Comparison of ENCODE assay signal across 15 cellular contexts in the genomic region with DNA sequence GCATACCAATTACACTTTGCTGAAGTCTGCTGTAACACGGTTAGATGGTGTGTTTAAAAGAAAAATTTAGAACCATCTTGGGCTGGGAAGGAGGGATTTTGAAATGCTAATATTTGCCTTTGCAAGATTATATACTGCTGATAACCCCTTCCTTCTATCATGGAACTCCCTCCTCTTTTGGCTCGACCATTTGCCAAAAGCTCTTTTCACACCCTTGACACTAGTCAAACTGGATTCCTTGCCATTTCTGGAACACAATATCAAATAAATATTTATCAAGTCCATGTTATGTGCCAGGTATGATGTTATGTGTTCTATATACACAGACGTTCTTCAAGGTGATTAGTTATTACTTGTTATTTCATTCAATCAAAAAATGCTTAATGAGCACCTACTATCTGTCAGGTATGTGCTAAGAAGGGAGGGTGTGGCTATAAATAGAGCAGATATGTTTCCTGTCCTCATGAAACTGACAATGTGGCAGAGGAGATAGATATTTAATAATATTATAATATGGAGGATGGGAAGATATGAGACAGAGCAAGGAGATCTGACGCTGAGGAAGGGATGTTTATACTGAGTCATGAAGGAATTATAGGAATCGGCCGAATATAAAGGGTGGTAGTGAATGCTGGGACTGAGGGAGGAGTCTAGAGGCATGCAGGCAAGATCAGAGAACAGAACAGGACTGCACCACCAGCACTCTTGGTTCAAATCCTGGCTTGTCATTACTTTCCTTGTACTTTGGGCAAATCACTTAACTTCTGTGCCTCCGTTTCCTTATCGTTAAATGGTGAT. TPM values are rescaled to one million over a fixed set of nuclear protein-coding genes. Genes with fewer than 3 reads are reported as not detected.
DNase-seq lines count a peak whose midpoint lies in the region; ATAC-seq, FAIRE-seq and TF ChIP-seq lines count a peak whose summit lies in the region.
"Had no signal": no experiment of that assay in that cellular context is flagged by ENCODE, and none has a peak within 500 bp of the region (broad histone marks: within the 10 kb centered on the region; RNA-seq: fewer than 3 reads in every experiment).

No MANE protein-coding gene starts in this region.

- intact Hi-C loops in pancreas (cut with DNase I): no loop called here

- H3K36me3 ChIP-seq in GM23248 (ENCODE audit: low read depth) (no peaks in the 10 kb centered on the region), pancreas (no peaks in the 10 kb centered on the region)

- ATAC-seq in esophagus mucosa: peak; percentile 61
- ATAC-seq in pancreas: peak; percentile 66 to 81 (median 74)
- no peak for ATAC-seq in HG03139 (IDR thresholded peaks at IDR 0.05; ENCODE audit: unreplicated experiment)

- no peaks in the 10 kb centered on the region for H4K20me1 ChIP-seq in GM23248 (ENCODE audit: insufficient read depth)

- H3K27me3 ChIP-seq in GM23248 (replicated peaks; ENCODE audit: insufficient read depth) (0 out of 2 replicates have a peak, but pooled peaks cover 5% of the 10 kb centered on the region), pancreas (no peaks in the 10 kb centered on the region)

- no peaks in the 10 kb centered on the region for H3K9me3 ChIP-seq in GM23248 (ENCODE audit: low read depth)
- H3K9me3 ChIP-seq in pancreas: no peaks in the 10 kb centered on the region

- H3K4me3 ChIP-seq in GM23248 (no peak overlapping the region), pancreas (no peak overlapping the region)

- in situ Hi-C loops in GM23248 (cut with MboI): no loop called here

- WGBS in GM23248 (ENCODE audit: low coverage in 1 of 2, low lambda C conversion rate in 2 of 2, missing lambda C conversion rate in 2 of 2), 2 experiments: 63 to 65% methylated on average over 8 of the region's 8 CpGs
- WGBS in pancreas, 2 donors: 25 to 26% methylated on average over 8 of the region's 8 CpGs

- H3K27ac ChIP-seq in GM23248: no peak overlapping the region
- peak overlapping the region in 2 of 4 donors; percentile 74 to 75 for H3K27ac ChIP-seq in pancreas

- no peaks in the 10 kb centered on the region for H3K79me2 ChIP-seq in GM23248 (ENCODE audit: insufficient read depth)

- peaks cover 4% of the 10 kb centered on the region; the same call in 1 of the 2 replicates for H3K4me1 ChIP-seq in GM23248 (ENCODE audit: insufficient read depth)
- H3K4me1 ChIP-seq in pancreas: peaks cover 26 to 57% (median 50%) of the 10 kb centered on the region in 3 donors

- no peak overlapping the region for H3K9ac ChIP-seq in GM23248

- peak overlapping the region; percentile 41; the same call in 1 of the 2 replicates for H2AFZ ChIP-seq in GM23248

- no peak overlapping the region for H3K4me2 ChIP-seq in GM23248 (ENCODE audit: unreplicated experiment)

- no peak for TF ChIP-seq CTCF in pancreas (IDR thresholded peaks at IDR 0.05)

- no peaks in the 10 kb centered on the region for H3F3A ChIP-seq in GM23248 (ENCODE audit: insufficient read depth)

- FAIRE-seq in pancreas (lab: Jason Lieb, UNC): no peak
- FAIRE-seq: HTR-8/SVneo had no signal

- H3K9me2 ChIP-seq in GM23248 (ENCODE audit: insufficient read depth): no peaks in the 10 kb centered on the region

- no peak for DNase-seq in GM23248
- DNase-seq in NCI-H2029 treated with DMSO at 0.1 percent for 48 hours (lab: John Stamatoyannopoulos, UW): peak; percentile 81
- DNase-seq in pancreas: peak in 3 of 6 donors; percentile 43 to 73 (median 64)
- DNase-seq in HT-29 (ENCODE audit: low spot score): no peak
- DNase-seq in HK-2 (ENCODE audit: unreplicated experiment): no peak
- DNase-seq: CD8-positive, alpha-beta memory T cell; NCI-H1092; NCI-H510A treated with DMSO at 0.1 percent for 48 hours; SHP77 treated with DMSO at 0.1 percent for 48 hours had no signal

RNA-seq across cellular contexts. Expression of gene XPR1, which starts 16.1 kb away (rescaled TPM):
- 11.9 and 15.6 TPM in 2 replicates for total RNA-seq in GM23248 (2014; rRNA removed; shearing (Covaris generic))
- 4.9 and 5.4 TPM in 2 replicates for polyA plus RNA-seq in GM23248 (2016; fragmentation: Nextera tagmentation; extraction: Ambion mirVana)
- total RNA-seq in esophagus mucosa: 15.9 TPM
- total RNA-seq in pancreas: 10 to 100 TPM; 10.6 to 25.3 (median 15.2) TPM
- 1 to 10 TPM; 3.4 to 7.5 TPM for polyA plus RNA-seq in pancreas
- total RNA-seq in HT-29 (2014; rRNA removed; shearing (Covaris generic)): 5.8 and 7.0 TPM in 2 replicates

RNA-seq across cellular contexts. Expression of gene OVAAL, which starts 56.9 kb away (rescaled TPM):
- not detected in 2 replicates for total RNA-seq in GM23248 (2014; rRNA removed; shearing (Covaris generic))
- polyA plus RNA-seq in GM23248 (2016; fragmentation: Nextera tagmentation; extraction: Ambion mirVana) (not detected in 2 replicates), pancreas (not detected)
- total RNA-seq in esophagus mucosa (not detected), pancreas (not detected)
- not detected in 2 replicates for total RNA-seq in HT-29 (2014; rRNA removed; shearing (Covaris generic))
- total RNA-seq: CD8-positive, alpha-beta memory T cell; Daoy; H4 had no signal
- polyA plus RNA-seq: BJ; CD8-positive, alpha-beta memory T cell had no signal
